19 cellular contexts compared by ENCODE assay signal in genomic region chr11:13229675-13230359, GRCh38. TPM values are rescaled to one million over a fixed set of nuclear protein-coding genes. Genes with fewer than 3 reads are reported as not detected.
DNase-seq lines count a peak whose midpoint lies in the region; ATAC-seq and TF ChIP-seq lines count a peak whose summit lies in the region.
"Had no signal": no experiment of that assay in that cellular context is flagged by ENCODE, and none has a peak within 500 bp of the region (broad histone marks: within the 10 kb centered on the region; RNA-seq: fewer than 3 reads in every experiment).

No MANE protein-coding gene starts in this region.

- ATAC-seq in left cardiac atrium (peak; percentile 27 to 59), heart left ventricle (no peak), HG03460 (IDR thresholded peaks at IDR 0.05; ENCODE audit: unreplicated experiment) (no peak)
- ATAC-seq: activated CD8-positive, alpha-beta T cell treated with anti-CD3 and anti-CD28 coated beads for 36 hours; activated T-cell treated with anti-CD3 and anti-CD28 coated beads, Interleukin-2, amount 50 U/mL, for 72 hours; pancreas had no signal

- no peak overlapping the region for H3K27ac ChIP-seq in heart left ventricle
- H3K27ac ChIP-seq: hepatocyte, pancreas had no signal

- H3K36me3 ChIP-seq in heart left ventricle: no peaks in the 10 kb centered on the region
- H3K36me3 ChIP-seq: pancreas had no signal

- H3K4me1 Mint-ChIP-seq in brain (peaks cover 24% of the 10 kb centered on the region), nephron (peaks cover 46% of the 10 kb centered on the region)
- no peaks in the 10 kb centered on the region for H3K4me1 Mint-ChIP-seq in activated CD4-positive, alpha-beta T cell treated with anti-CD3 and anti-CD28 coated beads, Interleukin-2, amount 10 ng/mL, durations not matched to agents 7 days and 5 days
- H3K4me1 Mint-ChIP-seq: activated naive CD8-positive, alpha-beta T cell treated with anti-CD3 and anti-CD28 coated beads for 36 hours had no signal

- H3K4me3 Mint-ChIP-seq in brain: peak overlapping the region in 1 of 5 experiments; percentile 19
- H3K4me3 Mint-ChIP-seq in nephron: peak overlapping the region in 1 of 3 experiments; percentile 19
- H3K4me3 Mint-ChIP-seq in activated CD4-positive, alpha-beta T cell treated with anti-CD3 and anti-CD28 coated beads, Interleukin-2, amount 10 ng/mL, durations not matched to agents 7 days and 5 days: no peak overlapping the region
- H3K4me3 Mint-ChIP-seq: activated CD8-positive, alpha-beta T cell treated with anti-CD3 and anti-CD28 coated beads for 36 hours; activated naive CD8-positive, alpha-beta T cell treated with anti-CD3 and anti-CD28 coated beads for 36 hours; activated T-cell treated with anti-CD3 and anti-CD28 coated beads, Interleukin-2, amount 50 U/mL, for 72 hours; HFFc6; stimulated activated memory B cell treated with anti-CD40 and anti-IgM and Interleukin-4, amounts not matched to agents 10 μg/mL and 1 μg/mL and 100 μg/mL, for 72 hours; T-helper 1 cell treated with Interleukin-12 subunit alpha and Interleukin-12 subunit beta and Interleukin-4 antibody, amounts not matched to agents 30 μg/mL and 1 μg/mL, for 36 hours had no signal

- TF ChIP-seq POLR2A in heart left ventricle (IDR thresholded peaks at IDR 0.05): no peak

- H3K4me1 ChIP-seq in heart left ventricle: peaks cover 0 to 10% (median 0%) of the 10 kb centered on the region in 12 donors
- H3K4me1 ChIP-seq: pancreas had no signal

- peaks cover 3% of the 10 kb centered on the region for H3K27me3 Mint-ChIP-seq in brain
- peaks cover 8% of the 10 kb centered on the region for H3K27me3 Mint-ChIP-seq in nephron (ENCODE audit: low read depth)
- peaks cover 6% of the 10 kb centered on the region for H3K27me3 Mint-ChIP-seq in activated CD4-positive, alpha-beta T cell treated with anti-CD3 and anti-CD28 coated beads, Interleukin-2, amount 10 ng/mL, durations not matched to agents 7 days and 5 days
- H3K27me3 Mint-ChIP-seq: activated naive CD8-positive, alpha-beta T cell treated with anti-CD3 and anti-CD28 coated beads for 36 hours; stimulated activated memory B cell treated with anti-CD40 and anti-IgM and Interleukin-4, amounts not matched to agents 10 μg/mL and 1 μg/mL and 100 μg/mL, for 72 hours had no signal

- H3K9me3 ChIP-seq in heart left ventricle: no peaks in the 10 kb centered on the region
- H3K9me3 ChIP-seq: pancreas had no signal

- no peaks in the 10 kb centered on the region for H3K27me3 ChIP-seq in heart left ventricle
- H3K27me3 ChIP-seq: pancreas had no signal

- H3K9me3 Mint-ChIP-seq in brain (no peaks in the 10 kb centered on the region), nephron (no peaks in the 10 kb centered on the region)
- H3K9me3 Mint-ChIP-seq in activated CD4-positive, alpha-beta T cell treated with anti-CD3 and anti-CD28 coated beads, Interleukin-2, amount 10 ng/mL, durations not matched to agents 7 days and 5 days: no peaks in the 10 kb centered on the region
- H3K9me3 Mint-ChIP-seq: activated CD8-positive, alpha-beta T cell treated with anti-CD3 and anti-CD28 coated beads for 36 hours; activated naive CD8-positive, alpha-beta T cell treated with anti-CD3 and anti-CD28 coated beads for 36 hours; activated T-cell treated with anti-CD3 and anti-CD28 coated beads, Interleukin-2, amount 50 U/mL, for 72 hours; HFFc6; stimulated activated memory B cell treated with anti-CD40 and anti-IgM and Interleukin-4, amounts not matched to agents 10 μg/mL and 1 μg/mL and 100 μg/mL, for 72 hours; T-helper 1 cell treated with Interleukin-12 subunit alpha and Interleukin-12 subunit beta and Interleukin-4 antibody, amounts not matched to agents 30 μg/mL and 1 μg/mL, for 36 hours had no signal

- no peak overlapping the region for H3K4me3 ChIP-seq in heart left ventricle
- H3K4me3 ChIP-seq: hepatocyte, pancreas had no signal

- H3K36me3 Mint-ChIP-seq in brain (no peaks in the 10 kb centered on the region), nephron (ENCODE audit: low read depth) (no peaks in the 10 kb centered on the region)
- H3K36me3 Mint-ChIP-seq in activated CD4-positive, alpha-beta T cell treated with anti-CD3 and anti-CD28 coated beads, Interleukin-2, amount 10 ng/mL, durations not matched to agents 7 days and 5 days (ENCODE audit: low read depth): no peaks in the 10 kb centered on the region
- H3K36me3 Mint-ChIP-seq: activated naive CD8-positive, alpha-beta T cell treated with anti-CD3 and anti-CD28 coated beads for 36 hours; stimulated activated memory B cell treated with anti-CD40 and anti-IgM and Interleukin-4, amounts not matched to agents 10 μg/mL and 1 μg/mL and 100 μg/mL, for 72 hours had no signal

- in situ Hi-C loops in ACHN (cut with HindIII; ENCODE audit: low pct_ligation_motif_present, low pct_unique_long_range_greater_than_20kb, low sequenced_read_pairs): no loop called here

- 49 to 60% (median 58%) methylated on average over 2 of the region's 2 CpGs for WGBS in heart left ventricle, 4 donors

- peak overlapping the region in 4 of 5 experiments; percentile 13 to 53 (median 24) for H3K27ac Mint-ChIP-seq in brain
- H3K27ac Mint-ChIP-seq in nephron: peak overlapping the region; percentile 27 to 77 (median 29)
- no peak overlapping the region for H3K27ac Mint-ChIP-seq in activated CD4-positive, alpha-beta T cell treated with anti-CD3 and anti-CD28 coated beads, Interleukin-2, amount 10 ng/mL, durations not matched to agents 7 days and 5 days
- H3K27ac Mint-ChIP-seq: activated CD8-positive, alpha-beta T cell treated with anti-CD3 and anti-CD28 coated beads for 36 hours; activated naive CD8-positive, alpha-beta T cell treated with anti-CD3 and anti-CD28 coated beads for 36 hours; activated T-cell treated with anti-CD3 and anti-CD28 coated beads, Interleukin-2, amount 50 U/mL, for 72 hours; stimulated activated memory B cell treated with anti-CD40 and anti-IgM and Interleukin-4, amounts not matched to agents 10 μg/mL and 1 μg/mL and 100 μg/mL, for 72 hours; T-helper 1 cell treated with Interleukin-12 subunit alpha and Interleukin-12 subunit beta and Interleukin-4 antibody, amounts not matched to agents 30 μg/mL and 1 μg/mL, for 36 hours had no signal

- CTCF ChIA-PET in activated CD4-positive, alpha-beta T cell treated with anti-CD3 and anti-CD28 coated beads, Interleukin-2, amount 10 ng/mL, durations not matched to agents 7 days and 5 days (lab: Charles Lee): interaction anchor here (1.0 kb wide), 1 partner anchor 106 kb away, joined by 3 read pairs; no protein-coding TSS in a partner anchor

- intact Hi-C loops in left cardiac atrium (cut with DNase I) (no loop called here), heart left ventricle (cut with DNase I) (no loop called here)

- POLR2A ChIA-PET in activated CD4-positive, alpha-beta T cell treated with anti-CD3 and anti-CD28 coated beads, Interleukin-2, amount 10 ng/mL, durations not matched to agents 7 days and 5 days (lab: Charles Lee): no interaction called here

- TF ChIP-seq CTCF in heart left ventricle (IDR thresholded peaks at IDR 0.05): no peak
- TF ChIP-seq CTCF in brain (conservative IDR thresholded peaks at IDR 0.05): no peak
- TF ChIP-seq CTCF in nephron (IDR thresholded peaks at IDR 0.05; ENCODE audit: unreplicated experiment in 3 of 3): no peak

- DNase-seq in left cardiac atrium (no peak), heart left ventricle (no peak), SHP77 treated with DMSO at 0.1 percent for 48 hours (lab: John Stamatoyannopoulos, UW) (no peak), ACHN (no peak)
- no peak for DNase-seq in activated CD4-positive, alpha-beta T cell treated with anti-CD3 and anti-CD28 coated beads, Interleukin-2, amount 10 ng/mL, durations not matched to agents 7 days and 5 days
- DNase-seq: activated CD8-positive, alpha-beta T cell treated with anti-CD3 and anti-CD28 coated beads for 36 hours; activated naive CD8-positive, alpha-beta T cell treated with anti-CD3 and anti-CD28 coated beads for 36 hours; activated T-cell treated with anti-CD3 and anti-CD28 coated beads, Interleukin-2, amount 50 U/mL, for 72 hours; kidney glomerular epithelial cell; NCI-H187; pancreas; stimulated activated CD4-positive, alpha-beta T cell treated with anti-CD3 and anti-CD28 coated beads, Interleukin-12 subunit alpha, Interleukin-12 subunit beta, amount 100 ng/mL, for 4 hours had no signal

RNA-seq across cellular contexts. Expression of gene BMAL1, which starts 47.8 kb away (rescaled TPM):
- total RNA-seq in left cardiac atrium: 10 to 100 TPM in 1 of 2 donors, 1 to 10 TPM in 1; 7.8 to 17.0 TPM
- 10 to 100 TPM in 5 of 9 donors, 1 to 10 TPM in 4; 5.7 to 18.2 (median 11.7) TPM for total RNA-seq in heart left ventricle
- 10 to 100 TPM in 1 of 2 donors, 1 to 10 TPM in 1; 7.4 to 14.7 TPM for polyA plus RNA-seq in heart left ventricle
- polyA plus RNA-seq in brain (ENCODE audit: insufficient read depth, low read depth, low replicate concordance): 10.8 TPM
- 10 to 100 TPM; 32.0 to 36.9 TPM for total RNA-seq in activated CD4-positive, alpha-beta T cell treated with anti-CD3 and anti-CD28 coated beads, Interleukin-2, amount 10 ng/mL, durations not matched to agents 7 days and 5 days

Comparison
In these comparisons a context has a peak if more than half of its experiments do, and no peak if none do; other contexts are left out.
1. ATAC-seq: peak in left cardiac atrium (2 of 2); none in heart left ventricle (0 of 4) and HG03460 (single experiment).